9 cellular contexts compared by ENCODE assay signal in genomic region chr9:130936285-130937117, GRCh38. TPM values are rescaled to one million over a fixed set of nuclear protein-coding genes. Genes with fewer than 3 reads are reported as not detected.
DNase-seq lines count a peak whose midpoint lies in the region; ATAC-seq and TF ChIP-seq lines count a peak whose summit lies in the region.
"Had no signal": no experiment of that assay in that cellular context is flagged by ENCODE, and none has a peak within 500 bp of the region (broad histone marks: within the 10 kb centered on the region; RNA-seq: fewer than 3 reads in every experiment).

No MANE protein-coding gene starts in this region.

- H3K27ac Mint-ChIP-seq in natural killer cell treated with Interleukin-12 subunit alpha and Interleukin-12 subunit beta and Interleukin-15 and Interleukin-18, amount 100 ng/mL, for 72 hours, result no peak overlapping the region
- H3K27ac Mint-ChIP-seq in natural killer cell (no peak overlapping the region), WTC11 (peak overlapping the region; percentile 81; the same call in 1 of the 2 replicates)

- ATAC-seq in natural killer cell treated with Interleukin-12 subunit alpha and Interleukin-12 subunit beta and Interleukin-15 and Interleukin-18, amount 100 ng/mL, for 72 hours, result no peak
- no peak for ATAC-seq in natural killer cell
- peak; percentile 52 for ATAC-seq in WTC11
- ATAC-seq in GM18868 (IDR thresholded peaks at IDR 0.05; ENCODE audit: unreplicated experiment), result no peak

- peaks cover 0 to 11% of the 10 kb centered on the region in 2 donors for H3K4me1 Mint-ChIP-seq in natural killer cell treated with Interleukin-12 subunit alpha and Interleukin-12 subunit beta and Interleukin-15 and Interleukin-18, amount 100 ng/mL, for 72 hours (ENCODE audit: low read depth in 2 of 2)
- H3K4me1 Mint-ChIP-seq in natural killer cell, result peaks cover 0 to 19% of the 10 kb centered on the region in 2 donors
- peaks cover 59% of the 10 kb centered on the region for H3K4me1 Mint-ChIP-seq in WTC11

- no peak for DNase-seq in natural killer cell treated with Interleukin-12 subunit alpha and Interleukin-12 subunit beta and Interleukin-15 and Interleukin-18, amount 100 ng/mL, for 72 hours (ENCODE audit: low spot score)
- DNase-seq in natural killer cell, result no peak
- DNase-seq in WTC11 (ENCODE audit: low spot score), result peak; percentile 70
- peak; percentile 80 for DNase-seq in iPS-NIHi7 (ENCODE audit: extremely low spot score)
- DNase-seq in putamen (ENCODE audit: low spot score), result no peak
- DNase-seq in NCI-H1436 treated with DMSO at 0.1 percent for 48 hours (lab: John Stamatoyannopoulos, UW), result no peak
- DNase-seq in stimulated activated CD4-positive, alpha-beta T cell treated with anti-CD3 and anti-CD28 coated beads, Interleukin-15, amount 100 ng/mL, for 24 hours, result no peak
- DNase-seq: left cardiac atrium had no signal

- no peaks in the 10 kb centered on the region for H3K36me3 Mint-ChIP-seq in natural killer cell treated with Interleukin-12 subunit alpha and Interleukin-12 subunit beta and Interleukin-15 and Interleukin-18, amount 100 ng/mL, for 72 hours
- H3K36me3 Mint-ChIP-seq in natural killer cell, result no peaks in the 10 kb centered on the region
- H3K36me3 Mint-ChIP-seq in WTC11, result no peaks in the 10 kb centered on the region

- POLR2A ChIA-PET in WTC11 (lab: Charles Lee), result no interaction called here

- peaks cover 47 to 59% of the 10 kb centered on the region in 2 donors for H3K27me3 Mint-ChIP-seq in natural killer cell treated with Interleukin-12 subunit alpha and Interleukin-12 subunit beta and Interleukin-15 and Interleukin-18, amount 100 ng/mL, for 72 hours
- peaks cover 46 to 50% of the 10 kb centered on the region in 2 donors for H3K27me3 Mint-ChIP-seq in natural killer cell (ENCODE audit: low read depth in 2 of 2)
- H3K27me3 Mint-ChIP-seq in WTC11 (ENCODE audit: low read depth), result peaks cover 41% of the 10 kb centered on the region

- CTCF ChIA-PET in WTC11 (lab: Charles Lee), result interaction anchor here (0.6 to 3.1 kb wide), 11 partner anchors 10 to 243 kb away, joined by 3 to 21 read pairs (median 5); partner anchors contain the start of gene EXOSC2

- intact Hi-C loops in natural killer cell (cut with micrococcal nuclease), result no loop called here

- TF ChIP-seq CTCF in natural killer cell (IDR thresholded peaks at IDR 0.05) (no peak), WTC11 (IDR thresholded peaks at IDR 0.05) (no peak)

- no peaks in the 10 kb centered on the region for H3K9me3 Mint-ChIP-seq in natural killer cell treated with Interleukin-12 subunit alpha and Interleukin-12 subunit beta and Interleukin-15 and Interleukin-18, amount 100 ng/mL, for 72 hours
- H3K9me3 Mint-ChIP-seq in natural killer cell, result no peaks in the 10 kb centered on the region
- no peaks in the 10 kb centered on the region for H3K9me3 Mint-ChIP-seq in WTC11

- peak overlapping the region; percentile 15 for H3K4me3 Mint-ChIP-seq in natural killer cell treated with Interleukin-12 subunit alpha and Interleukin-12 subunit beta and Interleukin-15 and Interleukin-18, amount 100 ng/mL, for 72 hours
- H3K4me3 Mint-ChIP-seq in natural killer cell (no peak overlapping the region), WTC11 (peak overlapping the region; percentile 47)

TF ChIP-seq in WTC11, 78 proteins besides CTCF, POLR2A, EP300 and RAD21:
- TF ChIP-seq CREM (CRISPR knock-in tag; IDR thresholded peaks at IDR 0.05) (no peak), MAX (CRISPR knock-in tag; IDR thresholded peaks at IDR 0.05) (peak; percentile 30; the same call in 1 of the 2 replicates), SMAD4 (CRISPR knock-in tag; IDR thresholded peaks at IDR 0.05) (no peak), TEAD1 (CRISPR knock-in tag; IDR thresholded peaks at IDR 0.05) (peak; percentile 43; the same call in 1 of the 2 replicates), PRDM15 (CRISPR knock-in tag; IDR thresholded peaks at IDR 0.05) (peak; percentile 95), FOXK1 (CRISPR knock-in tag; IDR thresholded peaks at IDR 0.05) (no peak)

RNA-seq across cellular contexts. Expression of gene FIBCD1, which starts 2.5 kb away (rescaled TPM):
- total RNA-seq in natural killer cell treated with Interleukin-12 subunit alpha and Interleukin-12 subunit beta and Interleukin-15 and Interleukin-18, amount 100 ng/mL, for 72 hours, result not detected
- not detected for total RNA-seq in natural killer cell
- 6.6 to 9.1 TPM (median 8.8 TPM) in 3 replicates for total RNA-seq in WTC11 (2021)

RNA-seq across cellular contexts. Expression of gene QRFP, which starts 39.9 kb away (rescaled TPM):
- not detected for total RNA-seq in natural killer cell treated with Interleukin-12 subunit alpha and Interleukin-12 subunit beta and Interleukin-15 and Interleukin-18, amount 100 ng/mL, for 72 hours
- total RNA-seq in natural killer cell (not detected), WTC11 (2021) (not detected in 3 replicates)
- total RNA-seq: left cardiac atrium had no signal

Comparison
In these comparisons a context has a peak if more than half of its experiments do, and no peak if none do; other contexts are left out.
1. DNase-seq: peak in WTC11 (single experiment) and iPS-NIHi7 (single experiment); none in natural killer cell treated with Interleukin-12 subunit alpha and Interleukin-12 subunit beta and Interleukin-15 and Interleukin-18, amount 100 ng/mL, for 72 hours (single experiment), natural killer cell (single experiment), putamen (single experiment), NCI-H1436 treated with DMSO at 0.1 percent for 48 hours (single experiment) and stimulated activated CD4-positive, alpha-beta T cell treated with anti-CD3 and anti-CD28 coated beads, Interleukin-15, amount 100 ng/mL, for 24 hours (single experiment).